14 cellular contexts compared by ENCODE assay signal in the genomic region with DNA sequence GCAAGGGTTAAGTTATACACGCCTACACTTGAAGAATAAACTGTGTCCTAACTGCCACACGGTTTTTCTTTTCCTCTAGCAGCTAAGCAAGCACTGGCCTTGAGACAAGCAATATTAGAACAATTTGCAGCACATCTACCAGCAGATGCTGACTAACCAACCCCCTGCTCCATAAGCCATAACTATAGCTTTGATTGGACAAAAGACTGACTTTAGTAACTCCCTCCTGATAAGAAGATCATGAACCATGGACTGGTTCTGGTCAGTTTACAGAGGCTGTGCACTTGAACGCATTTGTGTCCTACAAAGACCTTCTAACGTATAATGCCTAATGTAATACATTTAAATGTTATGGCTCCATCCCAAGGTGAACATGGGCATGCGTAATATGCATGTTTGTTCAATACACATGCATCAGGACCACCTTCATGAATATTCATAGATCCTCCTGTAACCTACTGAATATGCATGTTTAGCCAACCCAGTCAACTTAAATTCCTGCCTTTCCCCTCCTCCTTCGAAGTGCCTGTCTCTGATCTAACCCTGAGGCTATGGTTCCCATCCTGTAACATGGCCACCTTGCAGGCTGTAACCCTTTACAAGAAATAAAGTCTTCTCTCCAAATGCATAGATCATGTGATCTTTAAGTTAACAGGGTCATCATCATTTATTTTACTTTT.
"Had no signal": no experiment of that assay in that cellular context is flagged by ENCODE, and none has a peak within 500 bp of the region (broad histone marks: within the 10 kb centered on the region; RNA-seq: fewer than 3 reads in every experiment).

No MANE protein-coding gene starts in this region.

- ATAC-seq: activated T-cell treated with anti-CD3 and anti-CD28 coated beads, Interleukin-2, amount 50 U/mL, for 72 hours; pancreas; stimulated activated naive CD8-positive, alpha-beta T cell treated with anti-CD3 and anti-CD28 coated beads, Interleukin-15, Interleukin-2, amounts not matched to agents 100 U/mL and 50 U/mL, for 24 hours had no signal

- H3K27ac ChIP-seq: ascending aorta, esophagus squamous epithelium, pancreas had no signal

- H3K36me3 ChIP-seq: pancreas had no signal

- H3K4me3 ChIP-seq: ascending aorta, esophagus squamous epithelium, pancreas had no signal

- H3K9me3 ChIP-seq: ascending aorta, esophagus squamous epithelium, pancreas had no signal

- H3K27me3 ChIP-seq: ascending aorta, esophagus squamous epithelium, pancreas had no signal

- FAIRE-seq: kidney, pancreas had no signal

- DNase-seq: activated CD4-positive, alpha-beta memory T cell treated with anti-CD3 and anti-CD28 coated beads for 36 hours; activated CD4-positive, alpha-beta T cell treated with anti-CD3 and anti-CD28 coated beads for 1 hour; activated gamma-delta T cell treated with Interleukin-2 at 50 U/mL for 16 hours; activated naive CD8-positive, alpha-beta T cell treated with anti-CD3 and anti-CD28 coated beads, Interleukin-2, amount 10 ng/mL, durations not matched to agents 7 days and 5 days; activated T-cell treated with anti-CD3 and anti-CD28 coated beads, Interleukin-2, amount 50 U/mL, for 72 hours; esophagus squamous epithelium; foreskin fibroblast; glutamatergic neuron; kidney; pancreas; stimulated activated CD4-positive, alpha-beta T cell treated with anti-CD3 and anti-CD28 coated beads, Interleukin-4, amount 100 ng/mL, for 1 hour; stimulated activated CD8-positive, alpha-beta memory T cell treated with anti-CD3 and anti-CD28 coated beads, Interleukin-4, amount 100 ng/mL, for 48 hours; stimulated activated naive CD8-positive, alpha-beta T cell treated with anti-CD3 and anti-CD28 coated beads, Interleukin-15, Interleukin-2, amounts not matched to agents 100 U/mL and 50 U/mL, for 24 hours had no signal

- H3K4me1 ChIP-seq: esophagus squamous epithelium, pancreas had no signal
